In the genomic region with DNA sequence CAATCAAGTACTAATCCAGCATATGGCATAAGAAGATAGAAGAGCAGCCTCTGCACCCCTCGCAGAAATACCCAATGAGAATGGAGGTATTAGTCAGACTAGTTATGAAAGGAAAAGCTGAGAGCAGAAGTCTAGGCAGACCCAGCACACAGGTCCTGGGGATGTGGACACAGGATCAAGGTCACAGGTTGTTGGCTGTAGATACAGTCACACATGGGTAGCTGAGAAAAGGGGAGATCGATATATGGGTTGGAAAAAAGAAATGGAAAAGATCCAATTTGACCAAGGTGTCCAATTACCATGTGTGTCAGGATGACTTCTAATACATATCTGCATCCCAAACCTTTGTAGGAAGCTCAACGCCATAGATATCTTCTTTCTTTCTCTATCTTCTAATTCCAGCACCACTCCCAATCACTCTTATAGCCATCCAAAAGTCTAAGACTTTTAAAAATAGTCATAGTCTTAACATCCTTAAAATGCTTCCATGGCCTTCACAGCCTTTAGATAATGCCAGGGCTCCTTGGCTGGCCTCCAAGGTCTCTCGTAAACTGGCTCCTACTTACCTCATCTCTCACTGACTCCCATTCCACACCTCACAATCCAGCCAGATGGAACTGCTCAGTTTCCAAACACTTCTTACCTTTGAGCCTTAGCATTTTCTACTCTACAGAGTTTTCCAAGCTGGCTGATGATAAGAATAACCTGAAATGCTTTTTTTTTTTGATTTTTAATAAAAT, we compare ENCODE assay signal across 18 cellular contexts. TPM values are rescaled to one million over a fixed set of nuclear protein-coding genes. Genes with fewer than 3 reads are reported as not detected.
DNase-seq lines count a peak whose midpoint lies in the region; ATAC-seq lines count a peak whose summit lies in the region.
"Had no signal": no experiment of that assay in that cellular context is flagged by ENCODE, and none has a peak within 500 bp of the region (broad histone marks: within the 10 kb centered on the region; RNA-seq: fewer than 3 reads in every experiment).

No MANE protein-coding gene starts in this region.

- peak; percentile 2 for DNase-seq in EL
- DNase-seq in M059J (ENCODE audit: low read depth) = peak; percentile 21
- DNase-seq in NCI-H69 (lab: John Stamatoyannopoulos, UW) = peak; percentile 26
- DNase-seq in left lobe of liver (ENCODE audit: low spot score) = peak; percentile 51
- DNase-seq in SKM-1 treated with dmso at 0.1 percent for 144 hours (lab: John Stamatoyannopoulos, UW; ENCODE audit: unreplicated experiment) = no peak
- no peak for DNase-seq in NCI-H2227 treated with DMSO at 0.1 percent for 48 hours (lab: John Stamatoyannopoulos, UW)
- no peak for DNase-seq in RKO (ENCODE audit: low spot score)
- DNase-seq: BE2C; CD4-positive, alpha-beta memory T cell; DND-41; GF-D8; GM23248; Karpas-422; NCI-H1694; NCI-H526; Peyer's patch had no signal

- ATAC-seq in left lobe of liver = peak; percentile 97
- ATAC-seq: HCT116 had no signal

RNA-seq across cellular contexts. Expression of a gene that starts 8.3 kb away (rescaled TPM):
- total RNA-seq in M059J (2014; rRNA removed; shearing (Covaris generic)) = 0.05 and 0.10 TPM in 2 replicates
- total RNA-seq in left lobe of liver = not detected
- total RNA-seq: CD4-positive, alpha-beta memory T cell; GM23248; T-helper 2 cell treated with Interferon-gamma antibody and Interleukin-4, amounts not matched to agents 100 ng/mL and 5 ng/mL, for 36 hours had no signal

Comparison
In these comparisons a context has a peak if more than half of its experiments do, and no peak if none do; other contexts are left out.
1. DNase-seq: peak in EL (single experiment), M059J (single experiment), NCI-H69 (single experiment) and left lobe of liver (single experiment); none in SKM-1 treated with dmso at 0.1 percent for 144 hours (single experiment), NCI-H2227 treated with DMSO at 0.1 percent for 48 hours (single experiment) and RKO (single experiment).